Comparison of ENCODE assay signal across 1 cellular context in genomic region chr10:10872035-10872673, GRCh38.
TF ChIP-seq lines count a peak whose summit lies in the region.

No MANE protein-coding gene starts in this region.

TF ChIP-seq in H1, 55 proteins besides CTCF, POLR2A, EP300 and RAD21 (continued from another document):
- TF ChIP-seq RXRA (IDR thresholded peaks at IDR 0.05; ENCODE audit: insufficient read depth, low read depth, low read length) (no peak), KDM4A (IDR thresholded peaks at IDR 0.05; ENCODE audit: low read depth, low read length, severe bottlenecking) (no peak), TEAD4 (IDR thresholded peaks at IDR 0.05; ENCODE audit: low read depth, low read length) (peak; percentile 41; the same call in 1 of the 2 replicates), POU5F1 (IDR thresholded peaks at IDR 0.05; ENCODE audit: low read depth, low read length) (no peak), GABPA (IDR thresholded peaks at IDR 0.05; ENCODE audit: borderline replicate concordance, insufficient read depth, low read length) (no peak), BCL11A (IDR thresholded peaks at IDR 0.05; ENCODE audit: low read depth in 2 of 2, low read length in 2 of 2) (no peak), ATF2 (IDR thresholded peaks at IDR 0.05; ENCODE audit: low read length) (no peak)
